ENCODE assay signal across 11 cellular contexts in genomic region chr3:12444582-12445468, GRCh38. TPM values are rescaled to one million over a fixed set of nuclear protein-coding genes. Genes with fewer than 3 reads are reported as not detected.
DNase-seq lines count a peak whose midpoint lies in the region; ATAC-seq, FAIRE-seq and TF ChIP-seq lines count a peak whose summit lies in the region.
"Had no signal": no experiment of that assay in that cellular context is flagged by ENCODE, and none has a peak within 500 bp of the region (broad histone marks: within the 10 kb centered on the region; RNA-seq: fewer than 3 reads in every experiment).

No MANE protein-coding gene starts in this region.

- H3K23ac ChIP-seq in H1 (ENCODE audit: insufficient read length) (no peak overlapping the region), neuronal stem cell (ENCODE audit: low read depth, low read length, poor library complexity) (no peak overlapping the region)

- H2AK5ac ChIP-seq in H1 (ENCODE audit: low read depth, low read length) (no peak overlapping the region), neuronal stem cell (ENCODE audit: low read depth, low read length) (no peak overlapping the region)

- H3K36me3 ChIP-seq in H1 (ENCODE audit: control insufficient read depth in 2 of 4, insufficient read depth in 4 of 4, low read length in 3 of 4) (no peaks in the 10 kb centered on the region; a peak in 1 of 8 replicates), neuronal stem cell (replicated peaks in 1 of 2; ENCODE audit: control insufficient read depth in 2 of 2, insufficient read depth in 2 of 2, low read length in 2 of 2) (no peaks in the 10 kb centered on the region)

- no peak overlapping the region for H2BK120ac ChIP-seq in H1 (replicated peaks; ENCODE audit: low read depth, low read length)
- H2BK120ac ChIP-seq in neuronal stem cell (ENCODE audit: low read depth, low read length) = no peak overlapping the region

- H3K4me1 ChIP-seq in H1 (replicated peaks in 1 of 4; ENCODE audit: control insufficient read depth in 3 of 4, insufficient read depth in 4 of 4, low read length in 3 of 4) (peaks cover 0 to 16% (median 6%) of the 10 kb centered on the region in 4 experiments; a peak in 5 of 7 replicates), neuronal stem cell (ENCODE audit: control insufficient read depth in 2 of 2, insufficient read depth in 1 of 2, low read depth in 1 of 2, low read length in 2 of 2) (peaks cover 3 to 20% of the 10 kb centered on the region in 2 donors)

- ATAC-seq in HG03520 (IDR thresholded peaks at IDR 0.05; ENCODE audit: unreplicated experiment) (no peak), HG03095 (IDR thresholded peaks at IDR 0.05; ENCODE audit: unreplicated experiment) (no peak)

- H3K27me3 ChIP-seq in H1 (replicated peaks in 1 of 4; ENCODE audit: control insufficient read depth in 3 of 4, extremely low read depth in 1 of 4, insufficient read depth in 3 of 4, low read length in 3 of 4) = peaks cover 0 to 2% (median 0%) of the 10 kb centered on the region in 4 experiments; a peak in 1 of 7 replicates
- peaks cover 0 to 31% (median 0%) of the 10 kb centered on the region in 3 experiments for H3K27me3 ChIP-seq in neuronal stem cell (ENCODE audit: control insufficient read depth in 3 of 3, insufficient read depth in 3 of 3, low read depth in 1 of 3, low read length in 3 of 3)

- no peak for TF ChIP-seq EP300 in H1 (IDR thresholded peaks at IDR 0.05; ENCODE audit: borderline replicate concordance in 1 of 2, low read depth in 2 of 2, low read length in 2 of 2)

- FAIRE-seq in H1 (lab: Jason Lieb, UNC) = no peak
- FAIRE-seq: D721Med, GM18507 had no signal

- no peak overlapping the region for H2BK15ac ChIP-seq in H1 (ENCODE audit: low read length)
- H2BK15ac ChIP-seq in neuronal stem cell (ENCODE audit: low read length) = no peak overlapping the region

- no peak overlapping the region for H3K9ac ChIP-seq in H1 (replicated peaks in 1 of 4; ENCODE audit: extremely low read depth in 1 of 4, low read depth in 3 of 4, low read length in 3 of 4)
- H3K9ac ChIP-seq in neuronal stem cell (ENCODE audit: low read depth, low read length, poor library complexity) = peak overlapping the region; percentile 7

- H2BK5ac ChIP-seq in H1 (ENCODE audit: low read depth, low read length) = peak overlapping the region; percentile 10; the same call in 1 of the 2 replicates
- no peak overlapping the region for H2BK5ac ChIP-seq in neuronal stem cell (ENCODE audit: low read length)

- no peak overlapping the region for H3K27ac ChIP-seq in H1 (ENCODE audit: low read depth, low read length)
- no peak overlapping the region for H3K27ac ChIP-seq in neuronal stem cell (replicated peaks; ENCODE audit: low read length)

- H3K56ac ChIP-seq in H1 (replicated peaks; ENCODE audit: insufficient read length, low read depth, low read length) = no peak overlapping the region

- CTCF ChIA-PET in H1 (lab: Charles Lee; ENCODE audit: partially characterized antibody) = no interaction called here

- WGBS in H1 (ENCODE audit: extremely low coverage in 1 of 2, insufficient coverage in 1 of 2, insufficient read length in 1 of 2, insufficient replicate concordance in 2 of 2, low coverage in 1 of 2, low lambda C conversion rate in 2 of 2, missing lambda C conversion rate in 1 of 2), 2 experiments = 58% methylated on average over 23 of the region's 24 CpGs; no CpG with 5 or more reads in 1 of the 2 experiments
- WGBS in neuronal stem cell (ENCODE audit: extremely low coverage in 2 of 2, insufficient read length in 2 of 2, insufficient replicate concordance in 1 of 2), 2 donors = no CpG with 5 or more reads among the region's 24 CpGs

- no peak overlapping the region for H4K5ac ChIP-seq in H1 (ENCODE audit: insufficient read length, low read depth, low read length)

- H3K79me1 ChIP-seq in H1 (ENCODE audit: low read depth, low read length) = no peaks in the 10 kb centered on the region
- no peaks in the 10 kb centered on the region for H3K79me1 ChIP-seq in neuronal stem cell (ENCODE audit: low read depth, low read length)

- POLR2A ChIA-PET in H1 (lab: Charles Lee; ENCODE audit: partially characterized antibody) = no interaction called here

- TF ChIP-seq RAD21 in H1 (IDR thresholded peaks at IDR 0.05 in 1 of 2, conservative IDR thresholded peaks at IDR 0.05 in 1 of 2; ENCODE audit: low read depth in 2 of 2, low read length in 2 of 2) = no peak

- H2AFZ ChIP-seq in H1 (ENCODE audit: low read length) = peak overlapping the region; percentile 90
- H2AFZ ChIP-seq in neuronal stem cell (ENCODE audit: low read length) = peak overlapping the region; percentile 68

- H3K4ac ChIP-seq in H1 (replicated peaks; ENCODE audit: insufficient read length, low read depth, low read length) = peak overlapping the region; percentile 21
- H3K4ac ChIP-seq in neuronal stem cell (ENCODE audit: low read length) = no peak overlapping the region

- no peak overlapping the region for H3K14ac ChIP-seq in H1 (ENCODE audit: insufficient read length)
- H3K14ac ChIP-seq in neuronal stem cell (ENCODE audit: low read length) = peak overlapping the region; percentile 10

- no peaks in the 10 kb centered on the region for H4K20me1 ChIP-seq in H1 (replicated peaks in 1 of 2; ENCODE audit: control insufficient read depth in 1 of 2, insufficient read depth in 2 of 2, low read length in 2 of 2)

- H2BK12ac ChIP-seq in H1 (ENCODE audit: low read depth, low read length) = peak overlapping the region; percentile 20; the same call in 1 of the 2 replicates
- H2BK12ac ChIP-seq in neuronal stem cell (ENCODE audit: low read length) = no peak overlapping the region

- TF ChIP-seq POLR2A in H1 (IDR thresholded peaks at IDR 0.05; ENCODE audit: control extremely low read depth in 1 of 2, low read depth in 2 of 2, low read length in 2 of 2) = no peak

- H2BK20ac ChIP-seq in H1 (ENCODE audit: low read length) = no peak overlapping the region

- H3K9me3 ChIP-seq in H1 (ENCODE audit: insufficient read depth in 2 of 2, low read depth in 1 of 2, low read length in 1 of 2) (no peaks in the 10 kb centered on the region), neuronal stem cell (replicated peaks in 1 of 2; ENCODE audit: control insufficient read depth in 2 of 2, insufficient read depth in 1 of 2, low read depth in 1 of 2, low read length in 2 of 2) (no peaks in the 10 kb centered on the region)

- DNase-seq in ELR (ENCODE audit: low read depth) = peak; percentile 65
- DNase-seq in M059J (ENCODE audit: low read depth) = peak; percentile 97
- no peak for DNase-seq in H1 (ENCODE audit: low read depth in 1 of 2, low spot score in 2 of 2)
- DNase-seq in neuronal stem cell (ENCODE audit: low spot score) = no peak
- no peak for DNase-seq in epidermal melanocyte (ENCODE audit: insufficient read length, low spot score)
- DNase-seq in activated CD4-positive, CD25-positive, alpha-beta regulatory T cell treated with anti-CD3 and anti-CD28 coated beads, Interleukin-2, amount 50 U/mL, for 72 hours = no peak
- DNase-seq: caudate nucleus had no signal

- H3K18ac ChIP-seq in H1 (ENCODE audit: extremely low read depth, low read length) = no peak overlapping the region
- peak overlapping the region; percentile 41 for H3K18ac ChIP-seq in neuronal stem cell (ENCODE audit: low read length)

- TF ChIP-seq CTCF in H1 (IDR thresholded peaks at IDR 0.05; ENCODE audit: control extremely low read depth in 1 of 3, insufficient read depth in 1 of 3, low read depth in 1 of 3, low read length in 3 of 3) = no peak

- peak overlapping the region; percentile 83 for H4K91ac ChIP-seq in H1 (replicated peaks; ENCODE audit: insufficient read length, low read length)
- no peak overlapping the region for H4K91ac ChIP-seq in neuronal stem cell (ENCODE audit: low read depth, low read length, poor library complexity)

- H3K4me2 ChIP-seq in H1 (ENCODE audit: insufficient read depth in 1 of 2, low read depth in 2 of 2, low read length in 2 of 2) (peak overlapping the region in 1 of 2 experiments; percentile 15; a peak in 3 of 4 replicates), neuronal stem cell (ENCODE audit: insufficient read depth, low read length, poor library complexity, severe bottlenecking) (no peak overlapping the region)

- no peak overlapping the region for H4K8ac ChIP-seq in H1 (ENCODE audit: extremely low read depth, insufficient read depth, low read length)
- no peak overlapping the region for H4K8ac ChIP-seq in neuronal stem cell (ENCODE audit: low read depth, low read length)

- no peaks in the 10 kb centered on the region for H3K79me2 ChIP-seq in H1 (ENCODE audit: control insufficient read depth in 1 of 2, insufficient read depth in 2 of 2, low read length in 2 of 2)

- H3K4me3 ChIP-seq in H1 (ENCODE audit: extremely low read depth in 1 of 4, insufficient read depth in 2 of 4, low read depth in 3 of 4, low read length in 4 of 4) = no peak overlapping the region; a peak in 1 of 8 replicates
- H3K4me3 ChIP-seq in neuronal stem cell (ENCODE audit: low read length in 2 of 2) = no peak overlapping the region

- H3K23me2 ChIP-seq in H1 (ENCODE audit: low read depth, low read length) = no peaks in the 10 kb centered on the region

TF ChIP-seq in H1, 55 proteins besides CTCF, POLR2A, EP300 and RAD21:
- TF ChIP-seq JUN (IDR thresholded peaks at IDR 0.05; ENCODE audit: low read depth, low read length) = no peak
- TF ChIP-seq TEAD4 (IDR thresholded peaks at IDR 0.05; ENCODE audit: low read depth, low read length) = no peak
- peak; percentile 37 for TF ChIP-seq ASH2L (IDR thresholded peaks at IDR 0.05; ENCODE audit: low read length)
- no peak for TF ChIP-seq SIX5 (IDR thresholded peaks at IDR 0.05; ENCODE audit: low read depth, low read length)

RNA-seq across cellular contexts. Expression of gene TSEN2, which starts 39.5 kb away (rescaled TPM):
- total RNA-seq in M059J (2014; rRNA removed; shearing (Covaris generic)) = 4.6 and 9.0 TPM in 2 replicates
- total RNA-seq in H1 (2021; fragmentation: NEBNext Ultra II Directional; extraction: Animal tissue kit (Norgen Biotek cat#: 25700)) = 22.4 and 22.6 TPM in 2 replicates
- 15.1 and 16.1 TPM in 2 replicates for polyA plus RNA-seq in H1 (2011; rRNA removed)
- polyA plus RNA-seq in H1 (2011; cell fraction: cytosol; rRNA removed) = 19.9 TPM
- polyA plus RNA-seq in H1 (2011; cell fraction: nucleus; rRNA removed) = 25.3 TPM
- 18.6 to 29.2 TPM (median 20.1 TPM) in 4 replicates for polyA plus RNA-seq in H1 (2012, experiment 1 of 2)
- 3.7 TPM for polyA plus RNA-seq in H1 (2012, experiment 2 of 2)
- 12.7 TPM for polyA plus RNA-seq in H1 (2013, experiment 1 of 2)
- polyA plus RNA-seq in H1 (2013, experiment 2 of 2) = 13.0 TPM
- 24.3 and 25.5 TPM in 2 replicates for polyA minus RNA-seq in H1 (2011; rRNA and poly(A)+ RNA removed)
- polyA minus RNA-seq in H1 (2011; cell fraction: cytosol; rRNA and poly(A)+ RNA removed) = 17.8 TPM
- polyA minus RNA-seq in H1 (2011; cell fraction: nucleus; rRNA and poly(A)+ RNA removed) = 34.5 TPM
- 13.0 TPM for polyA plus RNA-seq in neuronal stem cell (2013, experiment 1 of 2)
- polyA plus RNA-seq in neuronal stem cell (2013, experiment 2 of 2) = 13.7 TPM

Comparison
In these comparisons a context has a peak if more than half of its experiments do, and no peak if none do; other contexts are left out.
1. DNase-seq: peak in ELR (single experiment) and M059J (single experiment); none in H1 (0 of 2), neuronal stem cell (single experiment), epidermal melanocyte (single experiment) and activated CD4-positive, CD25-positive, alpha-beta regulatory T cell treated with anti-CD3 and anti-CD28 coated beads, Interleukin-2, amount 50 U/mL, for 72 hours (single experiment).